ENCODE assay signal across 25 cellular contexts in genomic region chr6:136840612-136841011, GRCh38.
"Had no signal": no experiment of that assay in that cellular context is flagged by ENCODE, and none has a peak within 500 bp of the region (broad histone marks: within the 10 kb centered on the region; RNA-seq: fewer than 3 reads in every experiment).

No MANE protein-coding gene starts in this region.

- H2AFZ ChIP-seq: neural progenitor cell had no signal

- H3K4me2 ChIP-seq: neural progenitor cell had no signal

- H3K9ac ChIP-seq: neural progenitor cell had no signal

- H3K9me3 ChIP-seq: esophagus muscularis mucosa, gastrocnemius medialis, heart right ventricle, lower lobe of right lung, ovary, right atrium auricular region, sigmoid colon, stomach, thoracic aorta, transverse colon had no signal

- H3K36me3 Mint-ChIP-seq: natural killer cell treated with Interleukin-12 subunit alpha and Interleukin-12 subunit beta and Interleukin-15 and Interleukin-18, amount 100 ng/mL, for 72 hours had no signal

- ATAC-seq: effector memory CD8-positive, alpha-beta T cell; gastrocnemius medialis; heart right ventricle; left colon; lower lobe of right lung; natural killer cell treated with Interleukin-12 subunit alpha and Interleukin-12 subunit beta and Interleukin-15 and Interleukin-18, amount 100 ng/mL, for 72 hours had no signal

- H3K36me3 ChIP-seq: gastrocnemius medialis, lower lobe of right lung, neural progenitor cell, ovary, right atrium auricular region, sigmoid colon, stomach, thoracic aorta, transverse colon had no signal

- H3K4me1 ChIP-seq: lower lobe of right lung, right atrium auricular region, transverse colon had no signal

- H3K27ac Mint-ChIP-seq: dendritic cell treated with granulocyte-macrophage colony-stimulating factor and Interleukin-4, amounts not matched to agents 40 ng/mL and 50 ng/mL, for 4 days; effector memory CD8-positive, alpha-beta T cell; memory B cell; natural killer cell treated with Interleukin-12 subunit alpha and Interleukin-12 subunit beta and Interleukin-15 and Interleukin-18, amount 100 ng/mL, for 72 hours; neural progenitor cell had no signal

- DNase-seq: effector memory CD8-positive, alpha-beta T cell; gastrocnemius medialis; heart right ventricle; hypothalamus; left colon; lower lobe of right lung; midbrain; nucleus accumbens; ovary; sigmoid colon; stimulated activated CD4-positive, alpha-beta T cell treated with anti-CD3 and anti-CD28 coated beads, Interleukin-2, amount 100 ng/mL, for 24 hours; stimulated activated CD4-positive, alpha-beta T cell treated with anti-CD3 and anti-CD28 coated beads, Interleukin-4, amount 100 ng/mL, for 4 hours; stimulated activated naive CD4-positive, alpha-beta T cell; stomach; substantia nigra; transverse colon had no signal

- H3K27ac ChIP-seq: epithelial cell of prostate, esophagus muscularis mucosa, gastrocnemius medialis, lower lobe of right lung, neural progenitor cell, ovary, right atrium auricular region, sigmoid colon, skin epidermis, stomach, thoracic aorta, transverse colon had no signal

- H3K9me3 Mint-ChIP-seq: dendritic cell treated with granulocyte-macrophage colony-stimulating factor and Interleukin-4, amounts not matched to agents 40 ng/mL and 50 ng/mL, for 4 days; effector memory CD8-positive, alpha-beta T cell; memory B cell; natural killer cell treated with Interleukin-12 subunit alpha and Interleukin-12 subunit beta and Interleukin-15 and Interleukin-18, amount 100 ng/mL, for 72 hours; neural progenitor cell had no signal

- H3K4me3 ChIP-seq: esophagus muscularis mucosa, gastrocnemius medialis, heart right ventricle, lower lobe of right lung, neural progenitor cell, ovary, right atrium auricular region, sigmoid colon, skin epidermis, stomach, thoracic aorta, transverse colon had no signal

- H3K4me3 Mint-ChIP-seq: dendritic cell treated with granulocyte-macrophage colony-stimulating factor and Interleukin-4, amounts not matched to agents 40 ng/mL and 50 ng/mL, for 4 days; effector memory CD8-positive, alpha-beta T cell; memory B cell; natural killer cell treated with Interleukin-12 subunit alpha and Interleukin-12 subunit beta and Interleukin-15 and Interleukin-18, amount 100 ng/mL, for 72 hours; neural progenitor cell had no signal

- H3K27me3 ChIP-seq: esophagus muscularis mucosa, gastrocnemius medialis, heart right ventricle, neural progenitor cell, ovary, right atrium auricular region, sigmoid colon, stomach, transverse colon had no signal

- H3K27me3 Mint-ChIP-seq: dendritic cell treated with granulocyte-macrophage colony-stimulating factor and Interleukin-4, amounts not matched to agents 40 ng/mL and 50 ng/mL, for 4 days; effector memory CD8-positive, alpha-beta T cell; memory B cell; natural killer cell treated with Interleukin-12 subunit alpha and Interleukin-12 subunit beta and Interleukin-15 and Interleukin-18, amount 100 ng/mL, for 72 hours had no signal
